14 cellular contexts compared by ENCODE assay signal in genomic region chr12:24756479-24757024, GRCh38.
"Had no signal": no experiment of that assay in that cellular context is flagged by ENCODE, and none has a peak within 500 bp of the region (broad histone marks: within the 10 kb centered on the region; RNA-seq: fewer than 3 reads in every experiment).

No MANE protein-coding gene starts in this region.

- H3K4me3 ChIP-seq: heart left ventricle, spleen, testis, upper lobe of left lung had no signal

- DNase-seq: activated B cell treated with CpG ODN at 0.5 μM for 24 hours; activated CD4-positive, alpha-beta T cell treated with anti-CD3 and anti-CD28 coated beads for 48 hours; activated naive CD8-positive, alpha-beta T cell treated with anti-CD3 and anti-CD28 coated beads, Interleukin-2, amount 10 ng/mL, durations not matched to agents 7 days and 5 days; anterior cingulate cortex; effector memory CD4-positive, alpha-beta T cell; heart left ventricle; left colon; naive thymus-derived CD4-positive, alpha-beta T cell; right cardiac atrium; spleen; stimulated activated naive CD8-positive, alpha-beta T cell treated with anti-CD3 and anti-CD28 coated beads, Interleukin-15, amount 100 ng/mL, for 72 hours; testis; upper lobe of left lung had no signal

- H3K27ac ChIP-seq: heart left ventricle, spleen, testis had no signal

- H3K27me3 ChIP-seq: heart left ventricle, spleen, testis, upper lobe of left lung had no signal

- ATAC-seq: heart left ventricle; left colon; naive thymus-derived CD4-positive, alpha-beta T cell; right cardiac atrium; stimulated activated naive CD8-positive, alpha-beta T cell treated with anti-CD3 and anti-CD28 coated beads, Interleukin-15, amount 100 ng/mL, for 72 hours had no signal

- H3K36me3 ChIP-seq: heart left ventricle, spleen, upper lobe of left lung had no signal

- FAIRE-seq: frontal cortex had no signal

- H3K4me1 ChIP-seq: heart left ventricle, spleen, testis had no signal

- H3K9me3 ChIP-seq: heart left ventricle, spleen, testis, upper lobe of left lung had no signal
